17 cellular contexts compared by ENCODE assay signal in genomic region chr20:14114049-14114448, GRCh38.
"Had no signal": no experiment of that assay in that cellular context is flagged by ENCODE, and none has a peak within 500 bp of the region (broad histone marks: within the 10 kb centered on the region; RNA-seq: fewer than 3 reads in every experiment).

No MANE protein-coding gene starts in this region.

- H3K36me3 ChIP-seq: SJSA1 had no signal

- H3K27me3 ChIP-seq: SJSA1 had no signal

- H3K4me1 ChIP-seq: SJSA1 had no signal

- H3K4me3 ChIP-seq: SJSA1, SK-N-MC had no signal

- DNase-seq: KBM-7, NCI-H1092, NCI-H1105 treated with DMSO at 0.1 percent for 48 hours, NCI-H1417 treated with DMSO at 0.1 percent for 48 hours, NCI-H1694, NCI-H187 treated with DMSO at 0.1 percent for 48 hours, NCI-H2029 treated with DMSO at 0.1 percent for 48 hours, NCI-H2171, NCI-H226, NCI-H446, NCI-H510A, NCI-H524 treated with DMSO at 0.1 percent for 48 hours, Right ventricle myocardium superior, RPMI8226, SIG-M5 had no signal

- H3K27ac ChIP-seq: SJSA1, SK-N-MC had no signal
